27 cellular contexts compared by ENCODE assay signal in the genomic region with DNA sequence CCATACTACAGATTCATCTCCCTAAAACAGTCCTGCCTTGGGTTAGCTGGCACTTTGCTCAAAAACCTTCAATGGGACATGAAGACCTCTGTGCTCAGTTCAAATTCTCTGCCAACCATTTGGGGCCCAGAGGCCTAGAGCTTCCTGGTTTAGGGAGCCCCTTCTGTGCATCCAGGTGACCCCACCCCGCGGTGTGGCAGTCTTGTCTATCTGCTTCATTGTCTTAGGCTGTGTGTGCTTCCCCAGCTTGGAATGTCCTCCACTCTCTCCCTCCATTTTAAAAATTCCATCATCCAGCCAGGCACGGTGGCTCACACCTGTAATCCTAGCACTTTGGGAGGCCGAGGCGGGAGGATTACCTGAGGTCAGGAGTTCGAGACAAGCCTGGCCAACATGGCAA.
"Had no signal": no experiment of that assay in that cellular context is flagged by ENCODE, and none has a peak within 500 bp of the region (broad histone marks: within the 10 kb centered on the region; RNA-seq: fewer than 3 reads in every experiment).

No MANE protein-coding gene starts in this region.

- H3K27me3 ChIP-seq: colonic mucosa, gastroesophageal sphincter, hepatocyte had no signal

- H3K27me3 Mint-ChIP-seq: effector memory CD8-positive, alpha-beta T cell had no signal

- H2AFZ ChIP-seq: hepatocyte had no signal

- H3K4me1 ChIP-seq: colonic mucosa, foreskin keratinocyte, gastroesophageal sphincter, heart left ventricle, left ventricle myocardium inferior, lower lobe of right lung had no signal

- H3K36me3 ChIP-seq: colonic mucosa, gastroesophageal sphincter, heart left ventricle, left ventricle myocardium inferior, lower lobe of right lung had no signal

- DNase-seq: colonic mucosa; cortex of kidney; effector CD8-positive, alpha-beta T cell; effector memory CD8-positive, alpha-beta T cell; endodermal cell; erythroblast; foreskin keratinocyte; heart left ventricle; hypothalamus; immature natural killer cell; islet precursor cell; kidney; kidney glomerular epithelial cell; left colon; left ventricle myocardium inferior; lower lobe of right lung; mesenchymal stem cell; mucosa of descending colon had no signal

- H3K4me3 Mint-ChIP-seq: dendritic cell treated with granulocyte-macrophage colony-stimulating factor and Interleukin-4, amounts not matched to agents 40 ng/mL and 50 ng/mL, for 4 days; effector memory CD8-positive, alpha-beta T cell; endodermal cell; immature natural killer cell; mesothelial cell of epicardium had no signal

- H3K27ac ChIP-seq: colonic mucosa, epithelial cell of prostate, foreskin keratinocyte, gastroesophageal sphincter, heart left ventricle, hepatocyte, left ventricle myocardium inferior, lower lobe of right lung had no signal

- H3K9me3 ChIP-seq: colonic mucosa had no signal

- H3K79me2 ChIP-seq: hepatocyte had no signal

- H3K9me3 Mint-ChIP-seq: dendritic cell treated with granulocyte-macrophage colony-stimulating factor and Interleukin-4, amounts not matched to agents 40 ng/mL and 50 ng/mL, for 4 days; effector memory CD8-positive, alpha-beta T cell had no signal

- FAIRE-seq: endometrium, frontal cortex, kidney had no signal

- H3K4me3 ChIP-seq: colonic mucosa, gastroesophageal sphincter, heart left ventricle, hepatocyte, left ventricle myocardium inferior, lower lobe of right lung, mucosa of descending colon had no signal

- H3K27ac Mint-ChIP-seq: dendritic cell treated with granulocyte-macrophage colony-stimulating factor and Interleukin-4, amounts not matched to agents 40 ng/mL and 50 ng/mL, for 4 days; effector memory CD8-positive, alpha-beta T cell; endodermal cell; mesothelial cell of epicardium had no signal

- ATAC-seq: effector memory CD8-positive, alpha-beta T cell; esophagus mucosa; foreskin keratinocyte; gastroesophageal sphincter; heart left ventricle; left colon; left lobe of liver; lower lobe of right lung; mucosa of descending colon had no signal

- H3K36me3 Mint-ChIP-seq: mesothelial cell of epicardium had no signal

- H3K4me2 ChIP-seq: hepatocyte had no signal

- H3K4me1 Mint-ChIP-seq: endodermal cell, mesothelial cell of epicardium had no signal
